In the genomic region with DNA sequence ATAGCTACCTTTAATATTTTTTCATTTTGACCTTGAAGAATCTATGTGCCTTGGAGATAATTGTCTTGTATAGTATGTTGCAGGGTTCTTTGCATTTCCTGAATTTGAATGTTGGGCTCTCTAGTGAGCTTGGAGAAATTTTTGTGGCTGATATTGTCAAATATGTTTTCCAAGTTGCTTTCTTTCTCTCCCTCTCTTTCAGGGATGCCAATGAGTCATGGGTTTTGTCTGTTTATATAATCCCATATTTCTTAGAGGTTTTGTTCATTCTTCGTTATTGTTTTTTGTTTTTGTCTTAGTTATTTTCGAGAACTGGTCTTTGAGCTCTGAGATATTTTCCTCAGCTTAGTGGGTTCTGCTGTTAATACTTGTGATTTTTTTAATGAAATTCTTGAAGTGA, we compare ENCODE assay signal across 17 cellular contexts. TPM values are rescaled to one million over a fixed set of nuclear protein-coding genes. Genes with fewer than 3 reads are reported as not detected.
"Had no signal": no experiment of that assay in that cellular context is flagged by ENCODE, and none has a peak within 500 bp of the region (broad histone marks: within the 10 kb centered on the region; RNA-seq: fewer than 3 reads in every experiment).

No MANE protein-coding gene starts in this region.

- H3K36me3 Mint-ChIP-seq: naive thymus-derived CD4-positive, alpha-beta T cell; stimulated activated memory B cell treated with anti-CD40 and anti-IgM and Interleukin-4, amounts not matched to agents 10 μg/mL and 1 μg/mL and 100 μg/mL, for 72 hours had no signal

- H3K27ac ChIP-seq: cardiac muscle cell, esophagus muscularis mucosa, gastroesophageal sphincter, heart right ventricle, thyroid gland had no signal

- H3K4me3 Mint-ChIP-seq: activated T-helper 17 cell treated with anti-CD3 and anti-CD28 coated beads, Interleukin-2, amount 50 U/mL, for 72 hours; naive thymus-derived CD4-positive, alpha-beta T cell; stimulated activated memory B cell treated with anti-CD40 and anti-IgM and Interleukin-4, amounts not matched to agents 10 μg/mL and 1 μg/mL and 100 μg/mL, for 72 hours had no signal

- DNase-seq: activated naive CD4-positive, alpha-beta T cell treated with Interleukin-2 at 50 U/mL for 16 hours; heart right ventricle; left colon; naive thymus-derived CD4-positive, alpha-beta T cell; retina; stimulated activated CD4-positive, alpha-beta T cell treated with anti-CD3 and anti-CD28 coated beads, Interleukin-2, amount 100 ng/mL, for 48 hours; T-helper 1 cell; T1000; thyroid gland had no signal

- H3K27me3 ChIP-seq: cardiac muscle cell, gastroesophageal sphincter, thyroid gland had no signal

- H3K4me3 ChIP-seq: cardiac muscle cell, esophagus muscularis mucosa, gastroesophageal sphincter, heart right ventricle, lung, thyroid gland had no signal

- H3K9me3 Mint-ChIP-seq: activated T-helper 17 cell treated with anti-CD3 and anti-CD28 coated beads, Interleukin-2, amount 50 U/mL, for 72 hours; naive thymus-derived CD4-positive, alpha-beta T cell; stimulated activated memory B cell treated with anti-CD40 and anti-IgM and Interleukin-4, amounts not matched to agents 10 μg/mL and 1 μg/mL and 100 μg/mL, for 72 hours had no signal

- H3K4me1 Mint-ChIP-seq: activated T-helper 17 cell treated with anti-CD3 and anti-CD28 coated beads, Interleukin-2, amount 50 U/mL, for 72 hours; naive thymus-derived CD4-positive, alpha-beta T cell; stimulated activated memory B cell treated with anti-CD40 and anti-IgM and Interleukin-4, amounts not matched to agents 10 μg/mL and 1 μg/mL and 100 μg/mL, for 72 hours had no signal

- H3K9me3 ChIP-seq: esophagus muscularis mucosa, gastroesophageal sphincter, heart right ventricle, thyroid gland had no signal

- H3K36me3 ChIP-seq: cardiac muscle cell, esophagus muscularis mucosa, gastroesophageal sphincter, heart right ventricle, thyroid gland had no signal

- H3K4me1 ChIP-seq: esophagus muscularis mucosa, gastroesophageal sphincter, heart right ventricle, thyroid gland had no signal

- ATAC-seq: activated CD4-positive, CD25-positive, alpha-beta regulatory T cell treated with anti-CD3 and anti-CD28 coated beads, Interleukin-2, amount 50 U/mL, for 24 hours; activated T-helper 17 cell treated with anti-CD3 and anti-CD28 coated beads, Interleukin-2, amount 50 U/mL, for 72 hours; gastroesophageal sphincter; heart right ventricle; left colon; naive thymus-derived CD4-positive, alpha-beta T cell; stimulated activated memory B cell treated with anti-CD40 and anti-IgM and Interleukin-4, amounts not matched to agents 10 μg/mL and 1 μg/mL and 100 μg/mL, for 72 hours had no signal

- H3K27ac Mint-ChIP-seq: activated T-helper 17 cell treated with anti-CD3 and anti-CD28 coated beads, Interleukin-2, amount 50 U/mL, for 72 hours; naive thymus-derived CD4-positive, alpha-beta T cell; stimulated activated memory B cell treated with anti-CD40 and anti-IgM and Interleukin-4, amounts not matched to agents 10 μg/mL and 1 μg/mL and 100 μg/mL, for 72 hours had no signal

- H3K27me3 Mint-ChIP-seq: activated T-helper 17 cell treated with anti-CD3 and anti-CD28 coated beads, Interleukin-2, amount 50 U/mL, for 72 hours; stimulated activated memory B cell treated with anti-CD40 and anti-IgM and Interleukin-4, amounts not matched to agents 10 μg/mL and 1 μg/mL and 100 μg/mL, for 72 hours had no signal

RNA-seq across cellular contexts. Expression of a gene that starts 20.7 kb away (rescaled TPM):
- polyA plus RNA-seq: naive thymus-derived CD4-positive, alpha-beta T cell; urinary bladder had no signal
